1 cellular context compared by ENCODE assay signal in genomic region chr15:46077220-46077619, GRCh38.
TF ChIP-seq lines count a peak whose summit lies in the region.

No MANE protein-coding gene starts in this region.

TF ChIP-seq in GM23338, 12 proteins besides CTCF, POLR2A, EP300 and RAD21 (continued from another document):
- TF ChIP-seq NANOG (IDR thresholded peaks at IDR 0.05; ENCODE audit: borderline replicate concordance) (no peak), ETS1 (IDR thresholded peaks at IDR 0.05) (no peak), ZNF114 (CRISPR knock-in tag; IDR thresholded peaks at IDR 0.05) (no peak), JUNB (IDR thresholded peaks at IDR 0.05; ENCODE audit: unreplicated experiment) (no peak), ZNF462 (CRISPR knock-in tag; IDR thresholded peaks at IDR 0.05) (no peak)
TF ChIP-seq in GM23338: peak in this region for 0.
